14 cellular contexts compared by ENCODE assay signal in the genomic region with DNA sequence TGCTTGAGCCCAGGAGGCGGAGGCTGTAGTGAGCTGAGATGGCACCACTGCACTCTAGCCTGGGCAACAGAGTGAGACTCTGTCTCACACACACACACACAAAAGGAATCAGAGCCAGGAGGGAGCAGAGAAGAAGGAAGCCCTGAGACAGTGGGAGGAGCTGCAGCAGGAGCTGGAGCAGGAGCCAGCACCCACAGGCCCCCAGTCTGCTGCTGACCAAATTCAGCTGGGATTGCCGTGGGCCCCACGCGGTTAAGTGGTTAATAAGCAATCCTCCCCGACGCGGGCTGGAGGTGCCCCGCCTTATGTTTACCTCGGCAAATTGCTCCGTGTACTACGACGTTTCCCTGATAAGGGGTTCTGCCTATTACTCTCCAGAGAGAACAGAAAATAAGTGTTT.
DNase-seq lines count a peak whose midpoint lies in the region; ATAC-seq, FAIRE-seq and TF ChIP-seq lines count a peak whose summit lies in the region.
"Had no signal": no experiment of that assay in that cellular context is flagged by ENCODE, and none has a peak within 500 bp of the region (broad histone marks: within the 10 kb centered on the region; RNA-seq: fewer than 3 reads in every experiment).

No MANE protein-coding gene starts in this region.

- no peaks in the 10 kb centered on the region for H3K79me2 ChIP-seq in GM23248 (ENCODE audit: insufficient read depth)

- no peak for TF ChIP-seq CTCF in cardiac fibroblast (IDR thresholded peaks at IDR 0.05; ENCODE audit: low read depth, low read length)
- TF ChIP-seq CTCF in gastrocnemius medialis (IDR thresholded peaks at IDR 0.05 in 4 of 5, conservative IDR thresholded peaks at IDR 0.05 in 1 of 5): no peak
- no peak for TF ChIP-seq CTCF in CD4-positive, alpha-beta T cell (IDR thresholded peaks at IDR 0.05)

- H3K4me1 ChIP-seq in GM23248 (ENCODE audit: insufficient read depth) (no peaks in the 10 kb centered on the region), gastrocnemius medialis (peaks cover 0 to 7% of the 10 kb centered on the region in 2 donors)

- no peaks in the 10 kb centered on the region for H3K27me3 Mint-ChIP-seq in CD4-positive, alpha-beta T cell
- no peaks in the 10 kb centered on the region for H3K27me3 Mint-ChIP-seq in activated CD4-positive, alpha-beta memory T cell treated with anti-CD3 and anti-CD28 coated beads for 36 hours

- H3K9me3 ChIP-seq in GM23248 (ENCODE audit: low read depth) (no peaks in the 10 kb centered on the region), gastrocnemius medialis (no peaks in the 10 kb centered on the region)
- H3K9me3 ChIP-seq in CD4-positive, alpha-beta T cell (ENCODE audit: control insufficient read depth, low read length): no peaks in the 10 kb centered on the region

- H3K9me2 ChIP-seq in GM23248 (ENCODE audit: insufficient read depth): no peaks in the 10 kb centered on the region

- WGBS in GM23248 (ENCODE audit: low coverage in 1 of 2, low lambda C conversion rate in 2 of 2, missing lambda C conversion rate in 2 of 2), 2 experiments: 42 to 48% methylated on average over 12 of the region's 12 CpGs

- H3K36me3 Mint-ChIP-seq in CD4-positive, alpha-beta T cell (ENCODE audit: low read depth): peaks cover 58% of the 10 kb centered on the region
- peaks cover 8% of the 10 kb centered on the region for H3K36me3 Mint-ChIP-seq in activated CD4-positive, alpha-beta memory T cell treated with anti-CD3 and anti-CD28 coated beads for 36 hours

- in situ Hi-C loops in GM23248 (cut with MboI) (no loop called here), gastrocnemius medialis (cut with MboI; ENCODE audit: low sequenced_read_pairs in 4 of 4) (no loop called here)

- no peak overlapping the region for H3K27ac Mint-ChIP-seq in CD4-positive, alpha-beta T cell
- H3K27ac Mint-ChIP-seq in activated CD4-positive, alpha-beta memory T cell treated with anti-CD3 and anti-CD28 coated beads for 36 hours: no peak overlapping the region

- peaks cover 6% of the 10 kb centered on the region for H3K4me1 Mint-ChIP-seq in CD4-positive, alpha-beta T cell (ENCODE audit: low read depth)
- H3K4me1 Mint-ChIP-seq in activated CD4-positive, alpha-beta memory T cell treated with anti-CD3 and anti-CD28 coated beads for 36 hours (ENCODE audit: low read depth): peaks cover under 1% of the 10 kb centered on the region

- peak; percentile 49 for FAIRE-seq in islet of Langerhans (lab: Jason Lieb, UNC)
- FAIRE-seq: urothelium cell line had no signal

- no peak overlapping the region for H2AFZ ChIP-seq in GM23248

- no peaks in the 10 kb centered on the region for H4K20me1 ChIP-seq in GM23248 (ENCODE audit: insufficient read depth)

- no peak overlapping the region for H3K4me3 Mint-ChIP-seq in CD4-positive, alpha-beta T cell
- H3K4me3 Mint-ChIP-seq in activated CD4-positive, alpha-beta memory T cell treated with anti-CD3 and anti-CD28 coated beads for 36 hours: no peak overlapping the region

- no peak for ATAC-seq in gastrocnemius medialis
- ATAC-seq in CD4-positive, alpha-beta T cell (ENCODE audit: poor library complexity): no peak
- ATAC-seq: left lobe of liver had no signal

- CTCF ChIA-PET in CD4-positive, alpha-beta T cell (lab: Charles Lee): no interaction called here
- CTCF ChIA-PET in activated CD4-positive, alpha-beta memory T cell treated with anti-CD3 and anti-CD28 coated beads for 36 hours (lab: Charles Lee): no interaction called here

- no peak for TF ChIP-seq POLR2A in gastrocnemius medialis (IDR thresholded peaks at IDR 0.05)

- H3K9ac ChIP-seq in GM23248: no peak overlapping the region

- no peaks in the 10 kb centered on the region for H3K9me3 Mint-ChIP-seq in CD4-positive, alpha-beta T cell
- H3K9me3 Mint-ChIP-seq in activated CD4-positive, alpha-beta memory T cell treated with anti-CD3 and anti-CD28 coated beads for 36 hours: no peaks in the 10 kb centered on the region

- peaks cover 4% of the 10 kb centered on the region; the same call in 1 of the 2 replicates for H3F3A ChIP-seq in GM23248 (ENCODE audit: insufficient read depth)

- DNase-seq in GM23248 (peak; percentile 26), cardiac fibroblast (ENCODE audit: low read depth in 2 of 2) (peak; percentile 7 to 62), gastrocnemius medialis (no peak), NCI-H187 (lab: John Stamatoyannopoulos, UW) (no peak), cerebellum (ENCODE audit: low spot score) (no peak)
- DNase-seq in CD4-positive, alpha-beta T cell: no peak
- no peak for DNase-seq in activated CD4-positive, alpha-beta memory T cell treated with anti-CD3 and anti-CD28 coated beads for 36 hours
- DNase-seq: aorta, NCI-H1694, OCI-M1, retina had no signal

- no peak overlapping the region for H3K4me3 ChIP-seq in GM23248
- no peak overlapping the region for H3K4me3 ChIP-seq in cardiac fibroblast (replicated peaks in 1 of 2; ENCODE audit: low read depth in 2 of 2, low read length in 2 of 2)
- H3K4me3 ChIP-seq in gastrocnemius medialis: no peak overlapping the region

- intact Hi-C loops in gastrocnemius medialis (cut with DNase I; ENCODE audit: low total_unique reads): no loop called here
- intact Hi-C loops in CD4-positive, alpha-beta T cell (cut with DNase I, micrococcal nuclease): no loop called here
- intact Hi-C loops in activated CD4-positive, alpha-beta memory T cell treated with anti-CD3 and anti-CD28 coated beads for 36 hours (cut with micrococcal nuclease): no loop called here

- H3K36me3 ChIP-seq in GM23248 (ENCODE audit: low read depth) (no peaks in the 10 kb centered on the region), gastrocnemius medialis (peaks cover 0 to 57% of the 10 kb centered on the region in 2 donors)

- H3K27me3 ChIP-seq in GM23248 (replicated peaks; ENCODE audit: insufficient read depth) (no peaks in the 10 kb centered on the region), gastrocnemius medialis (no peaks in the 10 kb centered on the region)
- no peaks in the 10 kb centered on the region for H3K27me3 ChIP-seq in CD4-positive, alpha-beta T cell (ENCODE audit: control insufficient read depth, insufficient read depth, low read length)

- POLR2A ChIA-PET in CD4-positive, alpha-beta T cell (lab: Charles Lee): no interaction called here
- POLR2A ChIA-PET in activated CD4-positive, alpha-beta memory T cell treated with anti-CD3 and anti-CD28 coated beads for 36 hours (lab: Charles Lee): no interaction called here

- H3K27ac ChIP-seq in GM23248 (no peak overlapping the region), gastrocnemius medialis (peak overlapping the region in 3 of 4 donors; percentile 14 to 45 (median 38))
- H3K27ac ChIP-seq in CD4-positive, alpha-beta T cell (ENCODE audit: low read depth, low read length): no peak overlapping the region

- no peak overlapping the region for H3K4me2 ChIP-seq in GM23248 (ENCODE audit: unreplicated experiment)

Comparison
In these comparisons a context has a peak if more than half of its experiments do, and no peak if none do; other contexts are left out.
1. DNase-seq: peak in GM23248 (single experiment) and cardiac fibroblast (2 of 2); none in gastrocnemius medialis (0 of 2), CD4-positive, alpha-beta T cell (0 of 10), NCI-H187 (0 of 2), cerebellum (single experiment) and activated CD4-positive, alpha-beta memory T cell treated with anti-CD3 and anti-CD28 coated beads for 36 hours (single experiment).
2. H3K27ac ChIP-seq: peak in gastrocnemius medialis (3 of 4); none in GM23248 (single experiment) and CD4-positive, alpha-beta T cell (single experiment).